ENCODE assay signal across 8 cellular contexts in the genomic region with DNA sequence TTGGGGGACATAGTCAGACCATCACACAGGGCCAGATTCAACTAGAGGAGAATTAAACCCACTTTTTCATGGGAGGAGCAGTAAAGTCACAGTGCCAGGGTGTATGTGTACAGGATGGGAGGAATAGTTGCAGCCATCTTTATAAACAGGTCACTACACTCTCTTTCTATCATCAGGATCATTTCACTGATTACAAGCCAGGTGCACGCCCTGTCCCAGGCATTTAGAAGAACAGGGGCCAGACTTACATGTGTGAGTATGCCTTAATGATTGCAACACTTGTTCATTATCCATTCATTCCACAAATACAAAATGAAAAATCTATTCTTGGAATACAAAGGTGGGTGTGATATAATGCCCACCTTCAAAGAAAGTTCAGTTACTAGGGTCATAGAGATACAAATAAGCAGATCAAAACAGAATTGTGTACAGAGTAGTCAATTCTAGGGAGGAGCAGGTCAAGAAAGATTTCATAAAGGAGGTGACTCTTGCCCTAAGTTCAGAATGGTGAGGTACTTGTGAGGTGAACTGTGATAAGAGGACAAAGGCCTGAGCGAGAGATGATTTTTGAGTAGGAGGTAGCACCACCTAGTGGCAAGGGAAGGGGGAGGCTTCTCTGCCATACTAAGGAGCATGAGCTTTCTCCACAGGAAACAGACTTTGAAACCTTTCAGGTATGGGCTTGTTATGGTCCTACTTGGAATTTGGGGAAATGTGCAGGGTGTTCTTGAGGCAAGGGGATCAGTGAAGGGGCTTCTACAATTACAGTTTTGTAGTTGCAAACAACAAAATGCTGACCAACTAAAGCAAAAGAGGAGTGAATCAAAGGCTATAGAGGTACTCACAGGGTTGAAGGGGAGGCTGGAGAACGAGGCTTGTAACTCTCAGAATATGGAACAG.
A peak's percentile ranks its signal among the peaks of the same experiment; 100 is the strongest.
DNase-seq lines count a peak whose midpoint lies in the region; ATAC-seq lines count a peak whose summit lies in the region.

No MANE protein-coding gene starts in this region.

- ATAC-seq in GM21717 (IDR thresholded peaks at IDR 0.05; ENCODE audit: unreplicated experiment) = peak; percentile 94

- DNase-seq in activated gamma-delta T cell treated with Interleukin-2 at 50 U/mL for 16 hours (peak; percentile 11), activated gamma-delta T cell (lab: John Stamatoyannopoulos, UW) (no peak), HT-29 (ENCODE audit: low spot score) (peak; percentile 74), RKO (ENCODE audit: low spot score) (peak; percentile 58), astrocyte of the hippocampus (ENCODE audit: low read depth, low spot score) (peak; percentile 71), iPS-NIHi11 (ENCODE audit: low spot score) (peak; percentile 86)
- DNase-seq in stimulated activated CD4-positive, alpha-beta T cell treated with anti-CD3 and anti-CD28 coated beads, Interleukin-2, amount 100 ng/mL, for 48 hours = peak; percentile 21 to 30
